In the genomic region with DNA sequence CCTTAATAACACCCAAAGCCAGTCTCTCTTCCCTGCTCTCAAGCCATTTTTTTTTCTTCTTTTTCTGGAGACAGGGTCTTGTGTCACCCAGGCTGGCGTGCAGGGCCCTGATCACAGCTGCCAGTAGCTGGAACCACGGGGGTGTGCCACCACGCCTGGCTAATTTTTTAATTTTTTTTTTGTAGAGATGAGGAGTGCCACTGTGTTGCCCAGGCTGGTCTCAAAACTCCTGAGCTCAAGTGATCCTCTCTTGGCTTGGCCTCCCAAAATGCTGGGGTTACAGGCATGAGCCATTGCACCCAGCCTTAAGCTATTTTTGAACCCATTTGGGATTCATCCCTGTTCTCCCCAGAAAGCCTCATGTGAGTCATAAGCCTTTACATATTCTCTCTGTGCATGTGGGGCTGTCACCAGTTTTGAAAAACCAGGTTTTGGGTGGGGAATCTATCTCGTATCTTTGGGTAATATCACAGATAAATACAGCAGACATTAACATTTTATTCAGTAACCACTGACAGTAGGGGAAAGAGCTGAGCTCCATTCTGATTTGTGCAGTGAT, we compare ENCODE assay signal across 11 cellular contexts. TPM values are rescaled to one million over a fixed set of nuclear protein-coding genes. Genes with fewer than 3 reads are reported as not detected.
DNase-seq lines count a peak whose midpoint lies in the region; ATAC-seq and TF ChIP-seq lines count a peak whose summit lies in the region.
"Had no signal": no experiment of that assay in that cellular context is flagged by ENCODE, and none has a peak within 500 bp of the region (broad histone marks: within the 10 kb centered on the region; RNA-seq: fewer than 3 reads in every experiment).

No MANE protein-coding gene starts in this region.

- H3K9me3 ChIP-seq in OCI-LY3 (ENCODE audit: insufficient read depth, low read length) = no peaks in the 10 kb centered on the region; the same call in 1 of the 2 replicates
- H3K9me3 ChIP-seq: A549, tibial artery had no signal

- peak overlapping the region; percentile 65 for H3K4me2 ChIP-seq in OCI-LY3 (ENCODE audit: low read length)
- H3K4me2 ChIP-seq: A549 had no signal

- H3K4me1 ChIP-seq in OCI-LY3 (ENCODE audit: low read length) = peaks cover 29% of the 10 kb centered on the region

- H3K4me1 Mint-ChIP-seq in T-helper 2 cell treated with Interferon-gamma antibody and Interleukin-4, amounts not matched to agents 5 μg/mL and 100 μg/mL, for 36 hours (ENCODE audit: low read depth) = peaks cover 33% of the 10 kb centered on the region
- peaks cover 43% of the 10 kb centered on the region for H3K4me1 Mint-ChIP-seq in stimulated activated effector memory CD8-positive, alpha-beta T cell treated with anti-CD3 and anti-CD28 coated beads, Interleukin-12 subunit alpha, Interleukin-12 subunit beta, amount 100 ng/mL, for 72 hours

- H3K36me3 Mint-ChIP-seq in T-helper 2 cell treated with Interferon-gamma antibody and Interleukin-4, amounts not matched to agents 5 μg/mL and 100 μg/mL, for 36 hours (ENCODE audit: low read depth) = peaks cover 18% of the 10 kb centered on the region
- H3K36me3 Mint-ChIP-seq in stimulated activated effector memory CD8-positive, alpha-beta T cell treated with anti-CD3 and anti-CD28 coated beads, Interleukin-12 subunit alpha, Interleukin-12 subunit beta, amount 100 ng/mL, for 72 hours = peaks cover 20% of the 10 kb centered on the region

- no peak for DNase-seq in T-helper 2 cell treated with Interferon-gamma antibody and Interleukin-4, amounts not matched to agents 5 μg/mL and 100 μg/mL, for 36 hours (ENCODE audit: low spot score)
- DNase-seq in T-helper 2 cell = no peak
- DNase-seq in epithelial cell of esophagus (ENCODE audit: low read depth) = peak; percentile 19
- no peak for DNase-seq in stimulated activated effector memory CD8-positive, alpha-beta T cell treated with anti-CD3 and anti-CD28 coated beads, Interleukin-12 subunit alpha, Interleukin-12 subunit beta, amount 100 ng/mL, for 72 hours (ENCODE audit: low spot score in 2 of 2)
- DNase-seq in Right ventricle myocardium superior = no peak
- no peak for DNase-seq in NCI-H2081 (lab: John Stamatoyannopoulos, UW)
- DNase-seq in UCSD-AML1 (lab: John Stamatoyannopoulos, UW; ENCODE audit: unreplicated experiment) = no peak
- DNase-seq: tibial artery had no signal

- H3K27ac ChIP-seq in OCI-LY3 (ENCODE audit: low read length) = peak overlapping the region; percentile 61
- H3K27ac ChIP-seq: A549, SK-N-MC, tibial artery had no signal

- H3K9ac ChIP-seq in OCI-LY3 (ENCODE audit: low read length) = peak overlapping the region; percentile 22; the same call in 1 of the 2 replicates

- no peak for ATAC-seq in stimulated activated effector memory CD8-positive, alpha-beta T cell treated with anti-CD3 and anti-CD28 coated beads, Interleukin-12 subunit alpha, Interleukin-12 subunit beta, amount 100 ng/mL, for 72 hours
- ATAC-seq in Right ventricle myocardium superior (ENCODE audit: poor library complexity) = no peak
- ATAC-seq: A549 had no signal

- no peaks in the 10 kb centered on the region for H3K27me3 Mint-ChIP-seq in T-helper 2 cell treated with Interferon-gamma antibody and Interleukin-4, amounts not matched to agents 5 μg/mL and 100 μg/mL, for 36 hours (ENCODE audit: low read depth)

- TF ChIP-seq CTCF in OCI-LY3 (IDR thresholded peaks at IDR 0.05; ENCODE audit: low read depth, low read length) (no peak), epithelial cell of esophagus (IDR thresholded peaks at IDR 0.05; ENCODE audit: insufficient read depth, low read depth, low read length, missing control alignments) (no peak)

- H3K4me3 ChIP-seq in OCI-LY3 (ENCODE audit: low read length) (no peak overlapping the region), epithelial cell of esophagus (ENCODE audit: low read length) (no peak overlapping the region)
- H3K4me3 ChIP-seq: A549, SK-N-MC, tibial artery had no signal

- peaks cover 10% of the 10 kb centered on the region for H3K79me2 ChIP-seq in OCI-LY3 (ENCODE audit: low read length)

- H3K27ac Mint-ChIP-seq in T-helper 2 cell treated with Interferon-gamma antibody and Interleukin-4, amounts not matched to agents 5 μg/mL and 100 μg/mL, for 36 hours = peak overlapping the region; percentile 94
- peak overlapping the region; percentile 98 for H3K27ac Mint-ChIP-seq in stimulated activated effector memory CD8-positive, alpha-beta T cell treated with anti-CD3 and anti-CD28 coated beads, Interleukin-12 subunit alpha, Interleukin-12 subunit beta, amount 100 ng/mL, for 72 hours

- H3K27me3 ChIP-seq in OCI-LY3 (ENCODE audit: low read depth, low read length) = no peaks in the 10 kb centered on the region
- H3K27me3 ChIP-seq: tibial artery had no signal

- H3K9me3 Mint-ChIP-seq in T-helper 2 cell treated with Interferon-gamma antibody and Interleukin-4, amounts not matched to agents 5 μg/mL and 100 μg/mL, for 36 hours = peaks cover 4% of the 10 kb centered on the region
- H3K9me3 Mint-ChIP-seq in stimulated activated effector memory CD8-positive, alpha-beta T cell treated with anti-CD3 and anti-CD28 coated beads, Interleukin-12 subunit alpha, Interleukin-12 subunit beta, amount 100 ng/mL, for 72 hours = no peaks in the 10 kb centered on the region

- H3K4me3 Mint-ChIP-seq in T-helper 2 cell treated with Interferon-gamma antibody and Interleukin-4, amounts not matched to agents 5 μg/mL and 100 μg/mL, for 36 hours = peak overlapping the region; percentile 73
- H3K4me3 Mint-ChIP-seq in stimulated activated effector memory CD8-positive, alpha-beta T cell treated with anti-CD3 and anti-CD28 coated beads, Interleukin-12 subunit alpha, Interleukin-12 subunit beta, amount 100 ng/mL, for 72 hours = peak overlapping the region; percentile 98

- intact Hi-C loops in Right ventricle myocardium superior (cut with DNase I) = no loop called here

- H4K20me1 ChIP-seq in OCI-LY3 (ENCODE audit: insufficient read depth, low read length) = no peaks in the 10 kb centered on the region

- no peaks in the 10 kb centered on the region for H3K36me3 ChIP-seq in OCI-LY3 (replicated peaks; ENCODE audit: low read depth, low read length)
- H3K36me3 ChIP-seq: tibial artery had no signal

- H2AFZ ChIP-seq in OCI-LY3 (ENCODE audit: low read depth, low read length) = peak overlapping the region; percentile 60; the same call in 1 of the 2 replicates

RNA-seq across cellular contexts. Expression of a gene that starts 15.5 kb away (rescaled TPM):
- 2.0 TPM for total RNA-seq in Right ventricle myocardium superior

RNA-seq across cellular contexts. Expression of a gene that starts 43.4 kb away (rescaled TPM):
- 77.5 TPM for total RNA-seq in Right ventricle myocardium superior
